In the genomic region with DNA sequence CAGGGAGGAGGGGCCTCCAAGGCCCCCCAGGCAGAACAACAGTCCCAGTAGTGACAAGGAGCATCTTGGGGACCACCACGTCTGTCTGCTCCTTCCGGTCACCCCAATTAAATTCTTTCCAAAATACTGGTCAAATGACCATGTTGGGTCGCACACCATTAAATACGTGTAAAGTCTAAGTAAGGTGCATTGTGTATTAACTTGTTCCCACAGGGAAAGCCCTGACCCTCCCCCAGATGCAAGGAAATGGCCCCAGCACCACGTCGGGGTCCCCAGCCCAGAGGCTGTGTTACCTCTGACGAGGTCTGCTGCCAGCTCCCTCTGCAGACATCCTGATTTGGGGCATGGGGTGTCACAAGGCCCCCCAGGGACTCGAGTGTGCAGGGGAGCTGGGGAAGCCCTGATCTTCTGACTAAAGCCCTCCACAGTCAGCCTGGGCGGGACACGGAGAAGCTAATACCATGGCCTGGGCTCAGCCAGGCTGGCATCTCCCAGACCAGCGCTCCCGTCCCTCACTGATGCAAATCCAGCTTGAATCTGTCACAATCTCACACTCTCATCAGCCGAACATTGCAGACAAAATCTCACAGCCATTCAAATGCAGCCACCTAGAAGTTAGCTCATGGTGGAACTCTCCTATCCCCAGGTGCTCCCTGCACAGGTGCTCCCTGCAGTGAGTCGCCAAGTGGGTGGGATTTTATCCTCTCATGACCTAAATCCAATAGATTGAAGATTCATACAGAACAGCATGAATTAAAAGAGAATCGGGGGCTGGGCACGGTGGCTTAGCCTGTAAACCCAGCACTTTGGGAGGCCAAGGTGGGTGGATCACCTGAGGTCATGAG, we compare ENCODE assay signal across 1 cellular context.
TF ChIP-seq lines count a peak whose summit lies in the region.

No MANE protein-coding gene starts in this region.

TF ChIP-seq in WTC11, 78 proteins besides CTCF, POLR2A, EP300 and RAD21 (continued from another document):
- TF ChIP-seq, protein P1, sequence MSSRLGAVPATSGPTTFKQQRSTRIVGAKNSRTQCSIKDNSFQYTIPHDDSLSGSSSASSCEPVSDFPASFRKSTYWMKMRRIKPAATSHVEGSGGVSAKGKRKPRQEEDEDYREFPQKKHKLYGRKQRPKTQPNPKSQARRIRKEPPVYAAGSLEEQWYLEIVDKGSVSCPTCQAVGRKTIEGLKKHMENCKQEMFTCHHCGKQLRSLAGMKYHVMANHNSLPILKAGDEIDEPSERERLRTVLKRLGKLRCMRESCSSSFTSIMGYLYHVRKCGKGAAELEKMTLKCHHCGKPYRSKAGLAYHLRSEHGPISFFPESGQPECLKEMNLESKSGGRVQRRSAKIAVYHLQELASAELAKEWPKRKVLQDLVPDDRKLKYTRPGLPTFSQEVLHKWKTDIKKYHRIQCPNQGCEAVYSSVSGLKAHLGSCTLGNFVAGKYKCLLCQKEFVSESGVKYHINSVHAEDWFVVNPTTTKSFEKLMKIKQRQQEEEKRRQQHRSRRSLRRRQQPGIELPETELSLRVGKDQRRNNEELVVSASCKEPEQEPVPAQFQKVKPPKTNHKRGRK (CRISPR knock-in tag; IDR thresholded peaks at IDR 0.05; ENCODE audit: borderline replicate concordance): no peak
- TF ChIP-seq, protein P2, sequence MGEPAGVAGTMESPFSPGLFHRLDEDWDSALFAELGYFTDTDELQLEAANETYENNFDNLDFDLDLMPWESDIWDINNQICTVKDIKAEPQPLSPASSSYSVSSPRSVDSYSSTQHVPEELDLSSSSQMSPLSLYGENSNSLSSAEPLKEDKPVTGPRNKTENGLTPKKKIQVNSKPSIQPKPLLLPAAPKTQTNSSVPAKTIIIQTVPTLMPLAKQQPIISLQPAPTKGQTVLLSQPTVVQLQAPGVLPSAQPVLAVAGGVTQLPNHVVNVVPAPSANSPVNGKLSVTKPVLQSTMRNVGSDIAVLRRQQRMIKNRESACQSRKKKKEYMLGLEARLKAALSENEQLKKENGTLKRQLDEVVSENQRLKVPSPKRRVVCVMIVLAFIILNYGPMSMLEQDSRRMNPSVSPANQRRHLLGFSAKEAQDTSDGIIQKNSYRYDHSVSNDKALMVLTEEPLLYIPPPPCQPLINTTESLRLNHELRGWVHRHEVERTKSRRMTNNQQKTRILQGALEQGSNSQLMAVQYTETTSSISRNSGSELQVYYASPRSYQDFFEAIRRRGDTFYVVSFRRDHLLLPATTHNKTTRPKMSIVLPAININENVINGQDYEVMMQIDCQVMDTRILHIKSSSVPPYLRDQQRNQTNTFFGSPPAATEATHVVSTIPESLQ (CRISPR knock-in tag; IDR thresholded peaks at IDR 0.05): no peak
- TF ChIP-seq TP53 (CRISPR knock-in tag; IDR thresholded peaks at IDR 0.05) (no peak), JUN (CRISPR knock-in tag; IDR thresholded peaks at IDR 0.05) (no peak), CDX4 (CRISPR knock-in tag; IDR thresholded peaks at IDR 0.05; ENCODE audit: borderline replicate concordance) (no peak), USF2 (CRISPR knock-in tag; IDR thresholded peaks at IDR 0.05) (no peak), EMX1 (CRISPR knock-in tag; IDR thresholded peaks at IDR 0.05) (no peak), ARID4B (CRISPR knock-in tag; IDR thresholded peaks at IDR 0.05; ENCODE audit: borderline replicate concordance) (no peak), PRDM15 (CRISPR knock-in tag; IDR thresholded peaks at IDR 0.05) (no peak), CREM (CRISPR knock-in tag; IDR thresholded peaks at IDR 0.05) (no peak), ZNF232 (CRISPR knock-in tag; IDR thresholded peaks at IDR 0.05) (no peak), NFYB (CRISPR knock-in tag; conservative IDR thresholded peaks at IDR 0.05; ENCODE audit: low read depth) (no peak), ZNF671 (CRISPR knock-in tag; IDR thresholded peaks at IDR 0.05) (no peak), SMAD3 (CRISPR knock-in tag; IDR thresholded peaks at IDR 0.05; ENCODE audit: borderline replicate concordance) (no peak)
- TF ChIP-seq, protein P3, sequence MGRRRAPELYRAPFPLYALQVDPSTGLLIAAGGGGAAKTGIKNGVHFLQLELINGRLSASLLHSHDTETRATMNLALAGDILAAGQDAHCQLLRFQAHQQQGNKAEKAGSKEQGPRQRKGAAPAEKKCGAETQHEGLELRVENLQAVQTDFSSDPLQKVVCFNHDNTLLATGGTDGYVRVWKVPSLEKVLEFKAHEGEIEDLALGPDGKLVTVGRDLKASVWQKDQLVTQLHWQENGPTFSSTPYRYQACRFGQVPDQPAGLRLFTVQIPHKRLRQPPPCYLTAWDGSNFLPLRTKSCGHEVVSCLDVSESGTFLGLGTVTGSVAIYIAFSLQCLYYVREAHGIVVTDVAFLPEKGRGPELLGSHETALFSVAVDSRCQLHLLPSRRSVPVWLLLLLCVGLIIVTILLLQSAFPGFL (CRISPR knock-in tag; IDR thresholded peaks at IDR 0.05; ENCODE audit: borderline replicate concordance): no peak
- TF ChIP-seq, protein P4, sequence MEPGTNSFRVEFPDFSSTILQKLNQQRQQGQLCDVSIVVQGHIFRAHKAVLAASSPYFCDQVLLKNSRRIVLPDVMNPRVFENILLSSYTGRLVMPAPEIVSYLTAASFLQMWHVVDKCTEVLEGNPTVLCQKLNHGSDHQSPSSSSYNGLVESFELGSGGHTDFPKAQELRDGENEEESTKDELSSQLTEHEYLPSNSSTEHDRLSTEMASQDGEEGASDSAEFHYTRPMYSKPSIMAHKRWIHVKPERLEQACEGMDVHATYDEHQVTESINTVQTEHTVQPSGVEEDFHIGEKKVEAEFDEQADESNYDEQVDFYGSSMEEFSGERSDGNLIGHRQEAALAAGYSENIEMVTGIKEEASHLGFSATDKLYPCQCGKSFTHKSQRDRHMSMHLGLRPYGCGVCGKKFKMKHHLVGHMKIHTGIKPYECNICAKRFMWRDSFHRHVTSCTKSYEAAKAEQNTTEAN (CRISPR knock-in tag; IDR thresholded peaks at IDR 0.05): no peak
- TF ChIP-seq, protein P5, sequence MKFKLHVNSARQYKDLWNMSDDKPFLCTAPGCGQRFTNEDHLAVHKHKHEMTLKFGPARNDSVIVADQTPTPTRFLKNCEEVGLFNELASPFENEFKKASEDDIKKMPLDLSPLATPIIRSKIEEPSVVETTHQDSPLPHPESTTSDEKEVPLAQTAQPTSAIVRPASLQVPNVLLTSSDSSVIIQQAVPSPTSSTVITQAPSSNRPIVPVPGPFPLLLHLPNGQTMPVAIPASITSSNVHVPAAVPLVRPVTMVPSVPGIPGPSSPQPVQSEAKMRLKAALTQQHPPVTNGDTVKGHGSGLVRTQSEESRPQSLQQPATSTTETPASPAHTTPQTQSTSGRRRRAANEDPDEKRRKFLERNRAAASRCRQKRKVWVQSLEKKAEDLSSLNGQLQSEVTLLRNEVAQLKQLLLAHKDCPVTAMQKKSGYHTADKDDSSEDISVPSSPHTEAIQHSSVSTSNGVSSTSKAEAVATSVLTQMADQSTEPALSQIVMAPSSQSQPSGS (CRISPR knock-in tag; IDR thresholded peaks at IDR 0.05; ENCODE audit: borderline replicate concordance, low read depth): no peak
